Comparison of ENCODE assay signal across 26 cellular contexts in the genomic region with DNA sequence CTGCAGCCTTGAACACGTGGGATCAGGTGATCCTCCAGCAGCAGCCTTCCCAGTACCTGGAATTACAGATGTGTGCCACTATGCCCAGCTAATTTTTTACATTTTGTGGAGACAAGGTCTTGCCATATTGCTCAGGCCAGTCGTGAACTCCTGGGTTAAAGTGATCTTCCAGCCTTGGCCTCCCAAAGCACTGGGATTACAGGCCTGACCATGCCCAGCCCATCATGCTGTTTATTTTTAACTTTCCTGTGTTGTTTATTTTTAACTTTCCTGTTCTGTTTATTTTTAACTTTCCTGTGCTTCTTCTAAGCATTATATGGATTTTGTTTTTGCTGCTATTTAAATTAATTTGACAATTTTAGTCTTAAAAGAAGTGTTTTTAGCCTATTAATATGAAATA.
"Had no signal": no experiment of that assay in that cellular context is flagged by ENCODE, and none has a peak within 500 bp of the region (broad histone marks: within the 10 kb centered on the region; RNA-seq: fewer than 3 reads in every experiment).

No MANE protein-coding gene starts in this region.

- H3K27ac Mint-ChIP-seq: dendritic cell treated with granulocyte-macrophage colony-stimulating factor and Interleukin-4, amounts not matched to agents 40 ng/mL and 50 ng/mL, for 4 days; endodermal cell; immature natural killer cell; naive thymus-derived CD8-positive, alpha-beta T cell; stimulated activated memory B cell treated with anti-CD40 and anti-IgM and Interleukin-4, amounts not matched to agents 10 μg/mL and 1 μg/mL and 100 μg/mL, for 72 hours; type B pancreatic cell had no signal

- H3K36me3 Mint-ChIP-seq: immature natural killer cell; naive thymus-derived CD8-positive, alpha-beta T cell; stimulated activated memory B cell treated with anti-CD40 and anti-IgM and Interleukin-4, amounts not matched to agents 10 μg/mL and 1 μg/mL and 100 μg/mL, for 72 hours; type B pancreatic cell had no signal

- DNase-seq: effector CD8-positive, alpha-beta T cell; endodermal cell; erythroblast; esophagus squamous epithelium; foreskin melanocyte; glutamatergic neuron; hypothalamus; immature natural killer cell; islet precursor cell; left lung; lower lobe of right lung; naive thymus-derived CD8-positive, alpha-beta T cell; pancreas; spleen; stimulated activated CD4-positive, alpha-beta T cell treated with anti-CD3 and anti-CD28 coated beads, Interleukin-4, amount 100 ng/mL, for 4 hours; stimulated activated naive CD8-positive, alpha-beta T cell treated with anti-CD3 and anti-CD28 coated beads, Interleukin-15, Interleukin-2, amounts not matched to agents 100 U/mL and 50 U/mL, for 24 hours; substantia nigra; testis; tibial artery had no signal

- H3K9me3 Mint-ChIP-seq: dendritic cell treated with granulocyte-macrophage colony-stimulating factor and Interleukin-4, amounts not matched to agents 40 ng/mL and 50 ng/mL, for 4 days; endodermal cell; stimulated activated memory B cell treated with anti-CD40 and anti-IgM and Interleukin-4, amounts not matched to agents 10 μg/mL and 1 μg/mL and 100 μg/mL, for 72 hours; type B pancreatic cell had no signal

- H3K4me1 ChIP-seq: esophagus squamous epithelium, left lung, lower lobe of right lung, spleen, tibial artery had no signal

- H3K4me3 ChIP-seq: esophagus squamous epithelium, left lung, lower lobe of right lung, pancreas, skin epidermis, spleen, testis, tibial artery had no signal

- ATAC-seq: left lung; lower lobe of right lung; naive thymus-derived CD8-positive, alpha-beta T cell; pancreas; right cardiac atrium; stimulated activated memory B cell treated with anti-CD40 and anti-IgM and Interleukin-4, amounts not matched to agents 10 μg/mL and 1 μg/mL and 100 μg/mL, for 72 hours; stimulated activated naive CD8-positive, alpha-beta T cell treated with anti-CD3 and anti-CD28 coated beads, Interleukin-15, Interleukin-2, amounts not matched to agents 100 U/mL and 50 U/mL, for 24 hours had no signal

- H3K27me3 Mint-ChIP-seq: dendritic cell treated with granulocyte-macrophage colony-stimulating factor and Interleukin-4, amounts not matched to agents 40 ng/mL and 50 ng/mL, for 4 days; naive thymus-derived CD8-positive, alpha-beta T cell; stimulated activated memory B cell treated with anti-CD40 and anti-IgM and Interleukin-4, amounts not matched to agents 10 μg/mL and 1 μg/mL and 100 μg/mL, for 72 hours; type B pancreatic cell had no signal

- H3K36me3 ChIP-seq: esophagus squamous epithelium, left lung, lower lobe of right lung, neutrophil, pancreas, spleen, tibial artery had no signal

- H3K27ac ChIP-seq: esophagus squamous epithelium, left lung, lower lobe of right lung, neutrophil, pancreas, skin epidermis, spleen, testis, tibial artery had no signal

- H3K9me3 ChIP-seq: esophagus squamous epithelium, left lung, lower lobe of right lung, neutrophil, pancreas, testis, tibial artery had no signal

- H3K4me1 Mint-ChIP-seq: immature natural killer cell; naive thymus-derived CD8-positive, alpha-beta T cell; stimulated activated memory B cell treated with anti-CD40 and anti-IgM and Interleukin-4, amounts not matched to agents 10 μg/mL and 1 μg/mL and 100 μg/mL, for 72 hours had no signal

- H3K27me3 ChIP-seq: esophagus squamous epithelium, left lung, neutrophil, pancreas, spleen, testis, tibial artery had no signal

- H3K4me3 Mint-ChIP-seq: dendritic cell treated with granulocyte-macrophage colony-stimulating factor and Interleukin-4, amounts not matched to agents 40 ng/mL and 50 ng/mL, for 4 days; endodermal cell; immature natural killer cell; naive thymus-derived CD8-positive, alpha-beta T cell; stimulated activated memory B cell treated with anti-CD40 and anti-IgM and Interleukin-4, amounts not matched to agents 10 μg/mL and 1 μg/mL and 100 μg/mL, for 72 hours; type B pancreatic cell had no signal

- FAIRE-seq: colon, pancreas had no signal
